1 cellular context compared by ENCODE assay signal in genomic region chr1:32199043-32199716, GRCh38.
TF ChIP-seq lines count a peak whose summit lies in the region.

No MANE protein-coding gene starts in this region.

TF ChIP-seq in HepG2, 621 proteins besides CTCF, POLR2A, EP300 and RAD21:
- TF ChIP-seq YEATS2 (CRISPR knock-in tag; IDR thresholded peaks at IDR 0.05; ENCODE audit: borderline replicate concordance) = no peak
- peak; percentile 22 for TF ChIP-seq POLR2G (IDR thresholded peaks at IDR 0.05; ENCODE audit: low read depth, low read length)
- no peak for TF ChIP-seq ZNF33B (CRISPR knock-in tag; IDR thresholded peaks at IDR 0.05)
- peak; percentile 9 for TF ChIP-seq AGO2 (optimal IDR thresholded peaks at IDR 0.05; ENCODE audit: low read depth, low read length)
